15 cellular contexts compared by ENCODE assay signal in genomic region chr9:98787766-98788335, GRCh38. TPM values are rescaled to one million over a fixed set of nuclear protein-coding genes. Genes with fewer than 3 reads are reported as not detected.
A peak's percentile ranks its signal among the peaks of the same experiment; 100 is the strongest.
DNase-seq lines count a peak whose midpoint lies in the region; ATAC-seq and TF ChIP-seq lines count a peak whose summit lies in the region.
"Had no signal": no experiment of that assay in that cellular context is flagged by ENCODE, and none has a peak within 500 bp of the region (broad histone marks: within the 10 kb centered on the region; RNA-seq: fewer than 3 reads in every experiment).

No MANE protein-coding gene starts in this region.

- no peak overlapping the region for H3K27ac ChIP-seq in right atrium auricular region
- no peak overlapping the region for H3K27ac ChIP-seq in right cardiac atrium (ENCODE audit: low read length)
- no peak overlapping the region for H3K27ac ChIP-seq in sigmoid colon
- H3K27ac ChIP-seq: BLaER1 treated with 17β-estradiol and CSF1 and Interleukin-3, amounts not matched to agents 10 nM and 100 nM; HL-60 had no signal

- peaks cover 5% of the 10 kb centered on the region for H3K36me3 ChIP-seq in right atrium auricular region
- H3K36me3 ChIP-seq in sigmoid colon, result peaks cover 0 to 35% (median 11%) of the 10 kb centered on the region in 4 donors

- H3K27me3 Mint-ChIP-seq in activated T-cell treated with anti-CD3 and anti-CD28 coated beads, Interleukin-2, amount 50 U/mL, for 72 hours (ENCODE audit: low read depth), result no peaks in the 10 kb centered on the region
- H3K27me3 Mint-ChIP-seq: CD4-positive, CD25-positive, alpha-beta regulatory T cell had no signal

- DNase-seq in right atrium auricular region (ENCODE audit: low spot score) (peak; percentile 51), right cardiac atrium (no peak), ecto neural progenitor cell (ENCODE audit: low spot score) (peak; percentile 28), sigmoid colon (peak; percentile 57), superior temporal gyrus (ENCODE audit: extremely low spot score) (no peak), cerebellar cortex (ENCODE audit: low spot score) (no peak), NCI-H187 treated with DMSO at 0.1 percent for 48 hours (lab: John Stamatoyannopoulos, UW) (no peak)
- DNase-seq in activated T-cell treated with anti-CD3 and anti-CD28 coated beads, Interleukin-2, amount 50 U/mL, for 72 hours, result no peak
- DNase-seq: 8988T; CD4-positive, CD25-positive, alpha-beta regulatory T cell; DMS 273 treated with DMSO at 0.1 percent for 48 hours; HCEC 1CT; HFFc6 had no signal

- H3K4me1 ChIP-seq in right atrium auricular region, result peaks cover 0 to 13% of the 10 kb centered on the region in 2 donors
- peaks cover 2% of the 10 kb centered on the region for H3K4me1 ChIP-seq in right cardiac atrium (ENCODE audit: control insufficient read depth, insufficient read depth, low read length)
- peaks cover 0 to 12% (median 9%) of the 10 kb centered on the region in 4 donors for H3K4me1 ChIP-seq in sigmoid colon

- H3K9me3 ChIP-seq in right atrium auricular region (no peaks in the 10 kb centered on the region), right cardiac atrium (ENCODE audit: control insufficient read depth, low read length) (no peaks in the 10 kb centered on the region), sigmoid colon (no peaks in the 10 kb centered on the region)
- H3K9me3 ChIP-seq: BLaER1 treated with 17β-estradiol and CSF1 and Interleukin-3, amounts not matched to agents 10 nM and 100 nM had no signal

- no peak for TF ChIP-seq CTCF in right atrium auricular region (IDR thresholded peaks at IDR 0.05)
- TF ChIP-seq CTCF in sigmoid colon (IDR thresholded peaks at IDR 0.05), result no peak

- TF ChIP-seq EP300 in sigmoid colon (IDR thresholded peaks at IDR 0.05), result no peak

- ATAC-seq in right cardiac atrium, result no peak
- ATAC-seq in activated T-cell treated with anti-CD3 and anti-CD28 coated beads, Interleukin-2, amount 50 U/mL, for 72 hours (replicated peaks in 1 of 2), result no peak

- TF ChIP-seq POLR2A in sigmoid colon (IDR thresholded peaks at IDR 0.05), result no peak

- peaks cover 0 to 4% of the 10 kb centered on the region in 2 donors for H3K36me3 Mint-ChIP-seq in activated T-cell treated with anti-CD3 and anti-CD28 coated beads, Interleukin-2, amount 50 U/mL, for 72 hours (ENCODE audit: insufficient read depth in 2 of 2)

- H3K27ac Mint-ChIP-seq in activated T-cell treated with anti-CD3 and anti-CD28 coated beads, Interleukin-2, amount 50 U/mL, for 72 hours, result no peak overlapping the region
- H3K27ac Mint-ChIP-seq: CD4-positive, CD25-positive, alpha-beta regulatory T cell; HFFc6 had no signal

- H3K9me3 Mint-ChIP-seq in activated T-cell treated with anti-CD3 and anti-CD28 coated beads, Interleukin-2, amount 50 U/mL, for 72 hours, result no peaks in the 10 kb centered on the region
- H3K9me3 Mint-ChIP-seq: CD4-positive, CD25-positive, alpha-beta regulatory T cell; HFFc6 had no signal

- no peaks in the 10 kb centered on the region for H3K27me3 ChIP-seq in right atrium auricular region
- H3K27me3 ChIP-seq in right cardiac atrium (ENCODE audit: control insufficient read depth, insufficient read depth), result no peaks in the 10 kb centered on the region
- no peaks in the 10 kb centered on the region for H3K27me3 ChIP-seq in sigmoid colon
- H3K27me3 ChIP-seq: BLaER1 treated with 17β-estradiol and CSF1 and Interleukin-3, amounts not matched to agents 10 nM and 100 nM had no signal

- WGBS in right cardiac atrium, result 94% methylated on average over 12 of the region's 12 CpGs
- 96% methylated on average over 12 of the region's 12 CpGs for WGBS in sigmoid colon, 2 donors

- H3K4me1 Mint-ChIP-seq in activated T-cell treated with anti-CD3 and anti-CD28 coated beads, Interleukin-2, amount 50 U/mL, for 72 hours (ENCODE audit: low read depth), result peaks cover 18% of the 10 kb centered on the region

- H3K4me3 Mint-ChIP-seq in activated T-cell treated with anti-CD3 and anti-CD28 coated beads, Interleukin-2, amount 50 U/mL, for 72 hours, result no peak overlapping the region
- H3K4me3 Mint-ChIP-seq: CD4-positive, CD25-positive, alpha-beta regulatory T cell; HFFc6 had no signal

- H3K4me3 ChIP-seq in right atrium auricular region (no peak overlapping the region), right cardiac atrium (ENCODE audit: low read length) (no peak overlapping the region), sigmoid colon (no peak overlapping the region)
- H3K4me3 ChIP-seq: BLaER1 treated with 17β-estradiol and CSF1 and Interleukin-3, amounts not matched to agents 10 nM and 100 nM had no signal

- intact Hi-C loops in right cardiac atrium (cut with DNase I), result no loop called here
- intact Hi-C loops in sigmoid colon (cut with DNase I), result no loop called here

RNA-seq across cellular contexts. Expression of gene ANKS6, which starts 8.5 kb away (rescaled TPM):
- total RNA-seq in right atrium auricular region, result 1 to 10 TPM; 3.3 to 8.7 TPM
- total RNA-seq in right cardiac atrium, result 1 to 10 TPM; 4.6 to 7.9 (median 6.1) TPM
- polyA plus RNA-seq in right cardiac atrium, result 3.6 TPM
- 10 to 100 TPM; 10.2 to 22.8 (median 16.4) TPM for total RNA-seq in sigmoid colon
- 10 to 100 TPM in 1 of 3 donors, 1 to 10 TPM in 2; 5.4 to 14.4 (median 6.0) TPM for polyA plus RNA-seq in sigmoid colon
- total RNA-seq in activated T-cell treated with anti-CD3 and anti-CD28 coated beads, Interleukin-2, amount 50 U/mL, for 72 hours, result 10 to 100 TPM; 14.9 to 25.0 TPM

RNA-seq across cellular contexts. Expression of gene GALNT12, which starts 19.6 kb away (rescaled TPM):
- total RNA-seq in right atrium auricular region, result 1 to 10 TPM in 1 of 2 donors, under 1 TPM in 1; 0.33 to 2.7 TPM
- total RNA-seq in right cardiac atrium, result 1 to 10 TPM in 1 of 4 donors, under 1 TPM in 3; 0.68 to 1.3 (median 0.92) TPM
- 0.29 TPM for polyA plus RNA-seq in right cardiac atrium
- total RNA-seq in sigmoid colon, result 10 to 100 TPM; 11.5 to 18.9 (median 15.7) TPM
- 10 to 100 TPM; 23.6 to 34.2 (median 30.5) TPM for polyA plus RNA-seq in sigmoid colon
- 10 to 100 TPM in 1 of 2 donors, 1 to 10 TPM in 1; 6.6 to 11.2 TPM for total RNA-seq in activated T-cell treated with anti-CD3 and anti-CD28 coated beads, Interleukin-2, amount 50 U/mL, for 72 hours

Comparison
In these comparisons a context has a peak if more than half of its experiments do, and no peak if none do; other contexts are left out.
1. DNase-seq: peak in right atrium auricular region (single experiment), ecto neural progenitor cell (single experiment) and sigmoid colon (single experiment); none in right cardiac atrium (0 of 3), superior temporal gyrus (single experiment), cerebellar cortex (single experiment), activated T-cell treated with anti-CD3 and anti-CD28 coated beads, Interleukin-2, amount 50 U/mL, for 72 hours (0 of 2) and NCI-H187 treated with DMSO at 0.1 percent for 48 hours (single experiment).